10 cellular contexts compared by ENCODE assay signal in genomic region chr20:44494266-44494665, GRCh38. TPM values are rescaled to one million over a fixed set of nuclear protein-coding genes. Genes with fewer than 3 reads are reported as not detected.
DNase-seq lines count a peak whose midpoint lies in the region; ATAC-seq and TF ChIP-seq lines count a peak whose summit lies in the region.
"Had no signal": no experiment of that assay in that cellular context is flagged by ENCODE, and none has a peak within 500 bp of the region (broad histone marks: within the 10 kb centered on the region; RNA-seq: fewer than 3 reads in every experiment).

No MANE protein-coding gene starts in this region.

- H3T11ph ChIP-seq in H9 (ENCODE audit: low read length) = no peak overlapping the region

- no peak overlapping the region for H4K91ac ChIP-seq in H9 (ENCODE audit: insufficient read length, low read depth, low read length)

- no peak overlapping the region for H3K4me3 Mint-ChIP-seq in H9

- H4K5ac ChIP-seq in H9 (ENCODE audit: insufficient read length, low read depth, low read length) = no peak overlapping the region

- H3K27ac ChIP-seq in H9 (ENCODE audit: insufficient read length, low read depth, low read length) = no peak overlapping the region
- peak overlapping the region in 1 of 2 donors; percentile 46 for H3K27ac ChIP-seq in lung (ENCODE audit: low read depth in 1 of 2, low read length in 1 of 2)
- no peak overlapping the region for H3K27ac ChIP-seq in OCI-LY7 (ENCODE audit: low read depth, low read length, poor library complexity, severe bottlenecking)

- no peak for TF ChIP-seq CTCF in AG04449 (IDR thresholded peaks at IDR 0.05; ENCODE audit: insufficient read depth, low read length, missing control alignments)
- no peak for TF ChIP-seq CTCF in H9 (conservative IDR thresholded peaks at IDR 0.05)
- TF ChIP-seq CTCF in astrocyte of the cerebellum (IDR thresholded peaks at IDR 0.05; ENCODE audit: low read depth, low read length, missing control alignments) = no peak
- no peak for TF ChIP-seq CTCF in lung (IDR thresholded peaks at IDR 0.05; ENCODE audit: control extremely low read depth, extremely low read depth)
- no peak for TF ChIP-seq CTCF in OCI-LY7 (conservative IDR thresholded peaks at IDR 0.05; ENCODE audit: low read length)

- H3K9me3 ChIP-seq in H9 (ENCODE audit: control insufficient read depth, low read depth, low read length) = no peaks in the 10 kb centered on the region
- H3K9me3 ChIP-seq in lung (ENCODE audit: control insufficient read depth in 2 of 2, insufficient read depth in 1 of 2, low read length in 1 of 2) = no peaks in the 10 kb centered on the region
- H3K9me3 ChIP-seq in OCI-LY7 (ENCODE audit: low read length) = no peaks in the 10 kb centered on the region

- no peak overlapping the region for H2AK5ac ChIP-seq in H9 (ENCODE audit: insufficient read length, low read length)

- peaks cover 12 to 59% (median 50%) of the 10 kb centered on the region in 3 experiments; a peak in 6 of 7 replicates for H3K36me3 Mint-ChIP-seq in H9 (ENCODE audit: insufficient read depth in 1 of 3, low read depth in 3 of 3)

- H2BK15ac ChIP-seq in H9 (ENCODE audit: low read depth, low read length) = no peak overlapping the region

- no TSS peak for BruUV-seq in OCI-LY7 (replicated peaks; lab: Mats Ljungman, UMichigan)

- no peak overlapping the region for H2AFZ ChIP-seq in H9 (ENCODE audit: low read length)
- H2AFZ ChIP-seq in OCI-LY7 (ENCODE audit: low read length) = no peak overlapping the region

- no peaks in the 10 kb centered on the region for H3K23me2 ChIP-seq in H9 (ENCODE audit: insufficient read length, low read depth, low read length, poor library complexity, severe bottlenecking)

- no CpG with 5 or more reads among the region's 1 CpG for WGBS in H9 (ENCODE audit: extremely low coverage, insufficient read length, low lambda C conversion rate)
- WGBS in lung, 2 donors = 72 to 88% methylated on average over 1 of the region's 1 CpG

- H2BK20ac ChIP-seq in H9 (ENCODE audit: low read depth, low read length, poor library complexity, severe bottlenecking) = no peak overlapping the region

- H3K4me1 Mint-ChIP-seq in H9 = no peaks in the 10 kb centered on the region

- H3K18ac ChIP-seq in H9 (ENCODE audit: insufficient read length, low read depth, low read length) = no peak overlapping the region

- H3K9ac ChIP-seq in H9 (ENCODE audit: extremely low read depth, insufficient read length, low read length) = no peak overlapping the region

- H4K20me1 ChIP-seq in H9 (ENCODE audit: control insufficient read depth, insufficient read depth, insufficient read length) = no peaks in the 10 kb centered on the region
- H4K20me1 ChIP-seq in OCI-LY7 (ENCODE audit: insufficient read depth, low read length) = no peaks in the 10 kb centered on the region

- POLR2A ChIA-PET in AG04449 (lab: Yijun Ruan, JAX) (interaction anchor here (1.1 to 2.1 kb wide), 2 partner anchors 18 to 116 kb away, joined by 4 to 6 read pairs; partner anchors contain the start of gene TTPAL), OCI-LY7 (lab: Charles Lee) (no interaction called here)

- no peak overlapping the region for H3K23ac ChIP-seq in H9 (ENCODE audit: insufficient read length, low read depth, low read length)

- H2BK5ac ChIP-seq in H9 (ENCODE audit: insufficient read length, low read length) = no peak overlapping the region

- no peak overlapping the region for H2BK120ac ChIP-seq in H9 (ENCODE audit: low read depth, low read length, poor library complexity, severe bottlenecking)

- H3K36me3 ChIP-seq in lung (ENCODE audit: control insufficient read depth in 2 of 2, insufficient read depth in 2 of 2, low read length in 2 of 2) = peaks cover 26 to 44% of the 10 kb centered on the region in 2 donors
- H3K36me3 ChIP-seq in OCI-LY7 (ENCODE audit: insufficient read depth, low read length) = peaks cover 92% of the 10 kb centered on the region

- peak overlapping the region in 2 of 3 experiments; percentile 45 to 75; a peak in 3 of 7 replicates for H3K27ac Mint-ChIP-seq in H9

- H3K4me1 ChIP-seq in H9 (ENCODE audit: insufficient read depth, low read length) = no peaks in the 10 kb centered on the region
- H3K4me1 ChIP-seq in lung (ENCODE audit: control insufficient read depth in 2 of 2, insufficient read depth in 2 of 2, low read length in 2 of 2) = peaks cover 1 to 20% of the 10 kb centered on the region in 2 donors
- no peaks in the 10 kb centered on the region for H3K4me1 ChIP-seq in OCI-LY7 (ENCODE audit: insufficient read depth, low read length, poor library complexity, severe bottlenecking)

- ATAC-seq in lung (ENCODE audit: insufficient read depth, low FRiP score) = peak; percentile 50
- no peak for ATAC-seq in GM18520 (IDR thresholded peaks at IDR 0.05; ENCODE audit: unreplicated experiment)

- H3K27me3 ChIP-seq in H9 (ENCODE audit: insufficient read depth, low read length) (no peaks in the 10 kb centered on the region), lung (ENCODE audit: control insufficient read depth, insufficient read depth) (no peaks in the 10 kb centered on the region)

- DNase-seq in AG04449 (ENCODE audit: low read depth, low spot score) (peak; percentile 47), H9 (no peak), astrocyte of the cerebellum (ENCODE audit: low read depth) (peak; percentile 49), lung (ENCODE audit: low spot score) (no peak), OCI-LY7 (ENCODE audit: low spot score) (no peak), DMS79 treated with DMSO at 0.1 percent for 48 hours (lab: John Stamatoyannopoulos, UW) (no peak), DMS53 treated with DMSO at 0.1 percent for 48 hours (lab: John Stamatoyannopoulos, UW; ENCODE audit: unreplicated experiment) (no peak)
- DNase-seq: Calu3, NCI-H446 had no signal

- H3K4me2 ChIP-seq in H9 (ENCODE audit: insufficient read depth, insufficient read length, low read length) (no peak overlapping the region), OCI-LY7 (ENCODE audit: low read length) (no peak overlapping the region)

- H4K8ac ChIP-seq in H9 (replicated peaks; ENCODE audit: insufficient read length, low read depth, low read length) = no peak overlapping the region

- no peaks in the 10 kb centered on the region for H3K9me3 Mint-ChIP-seq in H9

- no peak overlapping the region for H3K56ac ChIP-seq in H9 (ENCODE audit: insufficient read length, low read depth, low read length)

- H3K79me2 ChIP-seq in H9 (ENCODE audit: insufficient read depth, low read length) = no peaks in the 10 kb centered on the region
- no peaks in the 10 kb centered on the region for H3K79me2 ChIP-seq in OCI-LY7 (ENCODE audit: insufficient read depth, low read depth, low read length)

- no peak overlapping the region for H3K14ac ChIP-seq in H9 (ENCODE audit: insufficient read depth, low read length)

- no peak overlapping the region for H2BK12ac ChIP-seq in H9 (ENCODE audit: insufficient read length, low read depth, low read length)

- H3K4ac ChIP-seq in H9 (ENCODE audit: low read depth, low read length) = no peak overlapping the region

- in situ Hi-C loops in astrocyte of the cerebellum (cut with HindIII; ENCODE audit: low sequenced_read_pairs) = no loop called here

- CTCF ChIA-PET in AG04449 (lab: Yijun Ruan, JAX) (interaction anchor here (1.1 to 2.3 kb wide), 6 partner anchors 9 to 109 kb away, joined by 3 to 7 read pairs (median 5); partner anchors contain the start of gene TTPAL), OCI-LY7 (lab: Charles Lee; ENCODE audit: unreplicated experiment) (no interaction called here)

- H3K79me1 ChIP-seq in H9 (ENCODE audit: insufficient read depth, low read depth, low read length, poor library complexity, severe bottlenecking) = no peaks in the 10 kb centered on the region

- no peaks in the 10 kb centered on the region for H3K27me3 Mint-ChIP-seq in H9 (ENCODE audit: low read depth)

- intact Hi-C loops in OCI-LY7 (cut with micrococcal nuclease; ENCODE audit: unreplicated experiment) = no loop called here

- H3K4me3 ChIP-seq in AG04449 (ENCODE audit: low read depth, low read length) = no peak overlapping the region
- H3K4me3 ChIP-seq in astrocyte of the cerebellum (ENCODE audit: low read depth, low read length) = no peak overlapping the region
- no peak overlapping the region for H3K4me3 ChIP-seq in lung
- no peak overlapping the region for H3K4me3 ChIP-seq in OCI-LY7 (ENCODE audit: low read depth, low read length, poor library complexity, severe bottlenecking)

- H3K9me2 ChIP-seq in OCI-LY7 (ENCODE audit: insufficient read depth, low read length) = no peaks in the 10 kb centered on the region

RNA-seq across cellular contexts. Expression of gene TTPAL, which starts 18.6 kb away (rescaled TPM):
- total RNA-seq in H9 (2021) (19.5 and 21.1 TPM in 2 replicates), lung (10 to 100 TPM in 1 of 2 donors, 1 to 10 TPM in 1; 7.0 to 13.8 TPM), OCI-LY7 (2022) (18.8 and 19.8 TPM in 2 replicates)
- polyA plus RNA-seq in lung = 1 to 10 TPM; 3.2 to 5.4 TPM
- 3.2 and 5.6 TPM in 2 replicates for total RNA-seq in OCI-LY7 (2014; rRNA removed; shearing (Covaris generic))

RNA-seq across cellular contexts. Expression of gene SERINC3, which starts 27.6 kb away (rescaled TPM):
- total RNA-seq in H9 (2021) = 39.9 and 41.5 TPM in 2 replicates
- 10 to 100 TPM; 76.5 to 83.9 TPM for total RNA-seq in lung
- polyA plus RNA-seq in lung = 10 to 100 TPM; 36.7 to 76.1 TPM
- total RNA-seq in OCI-LY7 (2014; rRNA removed; shearing (Covaris generic)) = 19.3 and 24.4 TPM in 2 replicates
- total RNA-seq in OCI-LY7 (2022) = 55.4 and 62.7 TPM in 2 replicates

Comparison
In these comparisons a context has a peak if more than half of its experiments do, and no peak if none do; other contexts are left out.
1. DNase-seq: peak in AG04449 (single experiment) and astrocyte of the cerebellum (single experiment); none in H9 (single experiment), lung (single experiment), OCI-LY7 (single experiment), DMS79 treated with DMSO at 0.1 percent for 48 hours (single experiment) and DMS53 treated with DMSO at 0.1 percent for 48 hours (single experiment).